Comparison of ENCODE assay signal across 1 cellular context in genomic region chr3:163347944-163348343, GRCh38.
TF ChIP-seq lines count a peak whose summit lies in the region.

No MANE protein-coding gene starts in this region.

TF ChIP-seq in GM23338, 12 proteins besides CTCF, POLR2A, EP300 and RAD21:
- TF ChIP-seq NANOG (IDR thresholded peaks at IDR 0.05; ENCODE audit: borderline replicate concordance) = no peak
- TF ChIP-seq REST (IDR thresholded peaks at IDR 0.05; ENCODE audit: unreplicated experiment) = no peak
- TF ChIP-seq JUNB (IDR thresholded peaks at IDR 0.05; ENCODE audit: unreplicated experiment) = no peak
- no peak for TF ChIP-seq EZH2phosphoT487 (IDR thresholded peaks at IDR 0.05; ENCODE audit: unreplicated experiment)
- TF ChIP-seq ZNF462 (CRISPR knock-in tag; IDR thresholded peaks at IDR 0.05) = no peak
